ENCODE assay signal across 11 cellular contexts in the genomic region with DNA sequence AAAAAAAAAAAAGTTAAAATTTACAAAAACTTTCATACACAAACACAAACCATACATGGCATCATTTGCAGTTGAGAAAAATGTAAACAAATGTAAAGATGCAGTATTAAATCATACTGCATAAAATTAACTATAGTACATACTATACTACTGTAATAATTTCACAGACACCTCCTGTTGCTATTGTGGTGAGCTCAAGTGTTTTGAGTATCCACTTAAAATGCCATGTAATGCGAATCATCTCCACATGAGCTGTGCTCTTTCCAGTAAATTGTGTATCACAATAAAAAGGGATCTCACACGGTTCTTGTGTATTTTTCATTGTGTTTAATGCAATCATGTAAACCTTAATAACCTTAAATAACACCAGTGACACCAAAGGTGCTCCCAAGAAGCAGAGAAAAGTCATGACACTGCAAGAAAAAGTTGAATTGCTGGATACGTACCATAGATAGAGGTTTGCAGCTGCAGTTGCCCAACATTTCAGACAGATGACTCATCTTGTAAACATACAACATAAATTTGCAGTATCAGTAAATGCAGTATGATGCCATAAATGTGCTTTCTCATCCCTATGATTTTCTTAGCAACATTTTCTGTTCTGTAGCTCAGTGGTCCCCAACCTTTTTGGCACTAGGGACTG.
A peak's percentile ranks its signal among the peaks of the same experiment; 100 is the strongest.
DNase-seq lines count a peak whose midpoint lies in the region; ATAC-seq and TF ChIP-seq lines count a peak whose summit lies in the region.
"Had no signal": no experiment of that assay in that cellular context is flagged by ENCODE, and none has a peak within 500 bp of the region (broad histone marks: within the 10 kb centered on the region; RNA-seq: fewer than 3 reads in every experiment).

No MANE protein-coding gene starts in this region.

- H3K27ac Mint-ChIP-seq in natural killer cell = no peak overlapping the region
- H3K27ac Mint-ChIP-seq: T-cell had no signal

- no peak overlapping the region for H2AFZ ChIP-seq in PC-3 (ENCODE audit: low read length)

- BruUV-seq in PC-3 (replicated peaks; lab: Mats Ljungman, UMichigan) = no TSS peak

- POLR2A ChIA-PET in PC-3 (lab: Charles Lee; ENCODE audit: unreplicated experiment) = interaction anchor here (0.6 kb wide), 1 partner anchor 735 kb away, joined by 4 read pairs; no protein-coding TSS in a partner anchor

- no peaks in the 10 kb centered on the region for H3F3A ChIP-seq in PC-3 (ENCODE audit: low read length, unreplicated experiment)

- no peaks in the 10 kb centered on the region for H4K20me1 ChIP-seq in PC-3 (ENCODE audit: low read length)

- intact Hi-C loops in PC-3 (cut with micrococcal nuclease) = no loop called here
- intact Hi-C loops in natural killer cell (cut with micrococcal nuclease) = no loop called here

- no peaks in the 10 kb centered on the region for H3K9me2 ChIP-seq in PC-3 (replicated peaks; ENCODE audit: low read length)

- peak overlapping the region; percentile 62; the same call in 1 of the 2 replicates for H3K4me2 ChIP-seq in PC-3 (ENCODE audit: low read length)

- no peak overlapping the region for H3K4me3 ChIP-seq in PC-3 (ENCODE audit: low read length)

- CTCF ChIA-PET in PC-3 (lab: Charles Lee) = no interaction called here

- ATAC-seq in PC-3 (peak; percentile 86), natural killer cell (no peak), GM19023 (IDR thresholded peaks at IDR 0.05; ENCODE audit: unreplicated experiment) (no peak)
- ATAC-seq: T-cell had no signal

- no peaks in the 10 kb centered on the region for H3K36me3 ChIP-seq in PC-3 (ENCODE audit: low read depth, low read length)

- peaks cover 3 to 4% of the 10 kb centered on the region in 2 donors for H3K9me3 Mint-ChIP-seq in natural killer cell
- H3K9me3 Mint-ChIP-seq: T-cell had no signal

- no peaks in the 10 kb centered on the region for H3K9me3 ChIP-seq in PC-3 (ENCODE audit: low read length)

- no peak overlapping the region for H3K9ac ChIP-seq in PC-3 (ENCODE audit: low read length)

- peaks cover 0 to 2% of the 10 kb centered on the region in 2 donors for H3K27me3 Mint-ChIP-seq in natural killer cell (ENCODE audit: low read depth in 2 of 2)

- H3K4me1 ChIP-seq in PC-3 (ENCODE audit: insufficient read depth, low read length) = peaks cover 9% of the 10 kb centered on the region

- no peak overlapping the region for H3K4me3 Mint-ChIP-seq in natural killer cell
- H3K4me3 Mint-ChIP-seq: T-cell had no signal

- H3K27ac ChIP-seq in PC-3 (ENCODE audit: low read length) = no peak overlapping the region
- H3K27ac ChIP-seq: C4-2B had no signal

- H3K4me1 Mint-ChIP-seq in natural killer cell = no peaks in the 10 kb centered on the region
- H3K4me1 Mint-ChIP-seq: T-cell had no signal

- H3K27me3 ChIP-seq in PC-3 (ENCODE audit: low read length) = 0 out of 2 replicates have a peak, but pooled peaks cover 4% of the 10 kb centered on the region

- TF ChIP-seq CTCF in PC-3 (conservative IDR thresholded peaks at IDR 0.05; ENCODE audit: low read depth, low read length) (no peak), natural killer cell (IDR thresholded peaks at IDR 0.05) (no peak)

- H3K79me2 ChIP-seq in PC-3 (ENCODE audit: low read length) = no peaks in the 10 kb centered on the region

- peak; percentile 84 for DNase-seq in A172 (ENCODE audit: low spot score)
- DNase-seq in HCEC 1CT = peak; percentile 70
- peak; percentile 77 for DNase-seq in PC-3
- DNase-seq in fibroblast of peridontal ligament (ENCODE audit: extremely low read depth) = peak; percentile 43
- DNase-seq in activated naive CD4-positive, alpha-beta T cell treated with Interleukin-2 at 50 U/mL for 16 hours = no peak
- no peak for DNase-seq in NOMO-1 (lab: John Stamatoyannopoulos, UW; ENCODE audit: unreplicated experiment in 2 of 2)
- no peak for DNase-seq in natural killer cell
- DNase-seq: NCI-H2081, T-cell had no signal

- H3K36me3 Mint-ChIP-seq in natural killer cell = no peaks in the 10 kb centered on the region
- H3K36me3 Mint-ChIP-seq: T-cell had no signal

Comparison
In these comparisons a context has a peak if more than half of its experiments do, and no peak if none do; other contexts are left out.
1. DNase-seq: peak in A172 (single experiment), HCEC 1CT (single experiment), PC-3 (single experiment) and fibroblast of peridontal ligament (single experiment); none in activated naive CD4-positive, alpha-beta T cell treated with Interleukin-2 at 50 U/mL for 16 hours (single experiment), NOMO-1 (0 of 2) and natural killer cell (single experiment).